Comparison of ENCODE assay signal across 15 cellular contexts in the genomic region with DNA sequence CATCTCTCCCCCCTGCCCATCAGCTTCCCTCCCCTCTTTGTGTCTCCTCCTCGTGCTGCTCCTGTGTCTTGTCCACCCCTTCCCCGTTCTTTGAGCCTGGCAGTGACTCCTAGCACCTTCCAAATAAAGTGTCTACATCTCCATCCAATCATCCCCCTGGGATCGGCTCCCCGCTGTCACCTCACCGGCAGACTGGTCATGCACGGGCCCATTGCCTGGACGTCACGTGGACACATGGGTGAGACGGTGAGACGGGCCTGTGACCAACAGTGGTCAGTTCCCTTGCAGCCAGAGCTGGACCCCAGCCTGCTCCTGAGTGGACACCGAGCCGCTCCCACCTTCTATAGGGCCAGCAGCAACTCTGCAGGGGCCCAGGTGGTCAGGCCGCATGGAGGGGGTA. TPM values are rescaled to one million over a fixed set of nuclear protein-coding genes. Genes with fewer than 3 reads are reported as not detected.
DNase-seq lines count a peak whose midpoint lies in the region; ATAC-seq and TF ChIP-seq lines count a peak whose summit lies in the region.
"Had no signal": no experiment of that assay in that cellular context is flagged by ENCODE, and none has a peak within 500 bp of the region (broad histone marks: within the 10 kb centered on the region; RNA-seq: fewer than 3 reads in every experiment).

No MANE protein-coding gene starts in this region.

- CTCF ChIA-PET in CD8-positive, alpha-beta memory T cell (lab: Charles Lee): interaction anchor here (0.5 to 1.0 kb wide), 2 partner anchors 27 to 101 kb away, joined by 3 to 6 read pairs; no protein-coding TSS in a partner anchor
- CTCF ChIA-PET in activated CD8-positive, alpha-beta T cell treated with anti-CD3 and anti-CD28 coated beads, Interleukin-2, amount 10 ng/mL, durations not matched to agents 7 days and 5 days (lab: Charles Lee): interaction anchor here (2.2 kb wide), 1 partner anchor 51 kb away, joined by 11 read pairs; no protein-coding TSS in a partner anchor

- DNase-seq in activated CD4-positive, alpha-beta T cell treated with anti-CD3 and anti-CD28 coated beads, Interleukin-2, amount 10 ng/mL, durations not matched to agents 24 days and 14 days: no peak
- DNase-seq in activated CD4-positive, alpha-beta T cell treated with anti-CD3 and anti-CD28 coated beads for 1 hour: no peak
- no peak for DNase-seq in CD8-positive, alpha-beta memory T cell
- DNase-seq in activated CD8-positive, alpha-beta T cell treated with anti-CD3 and anti-CD28 coated beads, Interleukin-2, amount 10 ng/mL, durations not matched to agents 7 days and 5 days: no peak
- DNase-seq in neuronal stem cell (ENCODE audit: low spot score): no peak
- DNase-seq in NCI-H446 (lab: John Stamatoyannopoulos, UW): no peak
- no peak for DNase-seq in brain microvascular endothelial cell
- DNase-seq: DMS53, NCI-H1417, NCI-H187 treated with DMSO at 0.1 percent for 48 hours, PC-9 had no signal

- peak overlapping the region; percentile 54 for H3K27ac Mint-ChIP-seq in activated CD4-positive, alpha-beta T cell treated with anti-CD3 and anti-CD28 coated beads, Interleukin-2, amount 10 ng/mL, durations not matched to agents 24 days and 14 days
- H3K27ac Mint-ChIP-seq in CD8-positive, alpha-beta memory T cell: peak overlapping the region in 6 of 8 donors; percentile 2 to 93 (median 26)
- H3K27ac Mint-ChIP-seq in activated CD8-positive, alpha-beta T cell treated with anti-CD3 and anti-CD28 coated beads, Interleukin-2, amount 10 ng/mL, durations not matched to agents 7 days and 5 days: peak overlapping the region; percentile 41

- H3K23ac ChIP-seq in neuronal stem cell (ENCODE audit: low read depth, low read length, poor library complexity): peak overlapping the region; percentile 90

- no peaks in the 10 kb centered on the region for H3K27me3 Mint-ChIP-seq in activated CD4-positive, alpha-beta T cell treated with anti-CD3 and anti-CD28 coated beads, Interleukin-2, amount 10 ng/mL, durations not matched to agents 24 days and 14 days
- H3K27me3 Mint-ChIP-seq in CD8-positive, alpha-beta memory T cell: no peaks in the 10 kb centered on the region
- no peaks in the 10 kb centered on the region for H3K27me3 Mint-ChIP-seq in activated CD8-positive, alpha-beta T cell treated with anti-CD3 and anti-CD28 coated beads, Interleukin-2, amount 10 ng/mL, durations not matched to agents 7 days and 5 days (ENCODE audit: low read depth)
- H3K27me3 Mint-ChIP-seq: IgD-negative memory B cell had no signal

- H3K4me3 ChIP-seq in CD8-positive, alpha-beta memory T cell (ENCODE audit: low read length): no peak overlapping the region
- H3K4me3 ChIP-seq in neuronal stem cell (ENCODE audit: low read length in 2 of 2) (no peak overlapping the region), brain microvascular endothelial cell (ENCODE audit: low read depth, low read length) (no peak overlapping the region)
- H3K4me3 ChIP-seq: HAP-1, PC-9 had no signal

- H3K9me3 Mint-ChIP-seq in activated CD4-positive, alpha-beta T cell treated with anti-CD3 and anti-CD28 coated beads, Interleukin-2, amount 10 ng/mL, durations not matched to agents 24 days and 14 days: peaks cover 8% of the 10 kb centered on the region
- H3K9me3 Mint-ChIP-seq in CD8-positive, alpha-beta memory T cell: peaks cover 0 to 7% (median 5%) of the 10 kb centered on the region in 5 donors
- H3K9me3 Mint-ChIP-seq in activated CD8-positive, alpha-beta T cell treated with anti-CD3 and anti-CD28 coated beads, Interleukin-2, amount 10 ng/mL, durations not matched to agents 7 days and 5 days (ENCODE audit: insufficient read depth): peaks cover 3% of the 10 kb centered on the region

- no peaks in the 10 kb centered on the region for H3K9me3 ChIP-seq in CD8-positive, alpha-beta memory T cell (ENCODE audit: low read length)
- H3K9me3 ChIP-seq in neuronal stem cell (replicated peaks in 1 of 2; ENCODE audit: control insufficient read depth in 2 of 2, insufficient read depth in 1 of 2, low read depth in 1 of 2, low read length in 2 of 2): peaks cover 7 to 31% of the 10 kb centered on the region in 2 donors

- H3K4me3 Mint-ChIP-seq in activated CD4-positive, alpha-beta T cell treated with anti-CD3 and anti-CD28 coated beads, Interleukin-2, amount 10 ng/mL, durations not matched to agents 24 days and 14 days: no peak overlapping the region
- H3K4me3 Mint-ChIP-seq in CD8-positive, alpha-beta memory T cell: no peak overlapping the region
- no peak overlapping the region for H3K4me3 Mint-ChIP-seq in activated CD8-positive, alpha-beta T cell treated with anti-CD3 and anti-CD28 coated beads, Interleukin-2, amount 10 ng/mL, durations not matched to agents 7 days and 5 days

- H3K36me3 Mint-ChIP-seq in activated CD4-positive, alpha-beta T cell treated with anti-CD3 and anti-CD28 coated beads, Interleukin-2, amount 10 ng/mL, durations not matched to agents 24 days and 14 days (ENCODE audit: low read depth): peaks cover 83% of the 10 kb centered on the region
- peaks cover 20 to 87% (median 30%) of the 10 kb centered on the region in 3 donors for H3K36me3 Mint-ChIP-seq in CD8-positive, alpha-beta memory T cell
- peaks cover 91% of the 10 kb centered on the region for H3K36me3 Mint-ChIP-seq in activated CD8-positive, alpha-beta T cell treated with anti-CD3 and anti-CD28 coated beads, Interleukin-2, amount 10 ng/mL, durations not matched to agents 7 days and 5 days (ENCODE audit: low read depth)

- H3K18ac ChIP-seq in neuronal stem cell (ENCODE audit: low read length): peak overlapping the region; percentile 58

- H3K27me3 ChIP-seq in CD8-positive, alpha-beta memory T cell (ENCODE audit: insufficient read depth, low read length, poor library complexity, severe bottlenecking): no peaks in the 10 kb centered on the region
- H3K27me3 ChIP-seq in neuronal stem cell (ENCODE audit: control insufficient read depth in 3 of 3, insufficient read depth in 3 of 3, low read depth in 1 of 3, low read length in 3 of 3) (no peaks in the 10 kb centered on the region), brain microvascular endothelial cell (replicated peaks) (no peaks in the 10 kb centered on the region)
- H3K27me3 ChIP-seq: BLaER1 treated with 17β-estradiol and CSF1 and Interleukin-3, amounts not matched to agents 10 nM and 100 nM had no signal

- no peak overlapping the region for H2BK120ac ChIP-seq in neuronal stem cell (ENCODE audit: low read depth, low read length)

- H4K91ac ChIP-seq in neuronal stem cell (ENCODE audit: low read depth, low read length, poor library complexity): peak overlapping the region; percentile 60

- peak overlapping the region; percentile 22 for H3K14ac ChIP-seq in neuronal stem cell (ENCODE audit: low read length)

- no peak overlapping the region for H2BK5ac ChIP-seq in neuronal stem cell (ENCODE audit: low read length)

- no peak for TF ChIP-seq CTCF in brain microvascular endothelial cell (IDR thresholded peaks at IDR 0.05; ENCODE audit: low read depth, low read length, missing control alignments)

- H3K4me2 ChIP-seq in neuronal stem cell (ENCODE audit: insufficient read depth, low read length, poor library complexity, severe bottlenecking): no peak overlapping the region
- H3K4me2 ChIP-seq: PC-9 had no signal

- no peak for ATAC-seq in activated CD8-positive, alpha-beta T cell treated with anti-CD3 and anti-CD28 coated beads, Interleukin-2, amount 10 ng/mL, durations not matched to agents 7 days and 5 days
- ATAC-seq in HG02571 (IDR thresholded peaks at IDR 0.05; ENCODE audit: unreplicated experiment): no peak

- peak overlapping the region; percentile 8 for H3K9ac ChIP-seq in neuronal stem cell (ENCODE audit: low read depth, low read length, poor library complexity)

- no peak overlapping the region for H3K4ac ChIP-seq in neuronal stem cell (ENCODE audit: low read length)

- H2AK5ac ChIP-seq in neuronal stem cell (ENCODE audit: low read depth, low read length): peak overlapping the region; percentile 32

- H4K8ac ChIP-seq in neuronal stem cell (ENCODE audit: low read depth, low read length): no peak overlapping the region

- in situ Hi-C loops in brain microvascular endothelial cell (cut with HindIII; ENCODE audit: low pct_ligation_motif_present, low sequenced_read_pairs): no loop called here

- POLR2A ChIA-PET in CD8-positive, alpha-beta memory T cell (lab: Charles Lee): no interaction called here
- POLR2A ChIA-PET in activated CD8-positive, alpha-beta T cell treated with anti-CD3 and anti-CD28 coated beads, Interleukin-2, amount 10 ng/mL, durations not matched to agents 7 days and 5 days (lab: Charles Lee): no interaction called here

- H3K4me1 ChIP-seq in CD8-positive, alpha-beta memory T cell (ENCODE audit: insufficient read depth, low read length): no peaks in the 10 kb centered on the region
- peaks cover 4 to 5% of the 10 kb centered on the region in 2 donors for H3K4me1 ChIP-seq in neuronal stem cell (ENCODE audit: control insufficient read depth in 2 of 2, insufficient read depth in 1 of 2, low read depth in 1 of 2, low read length in 2 of 2)
- H3K4me1 ChIP-seq: HAP-1 had no signal

- H3K36me3 ChIP-seq in CD8-positive, alpha-beta memory T cell (ENCODE audit: insufficient read depth, low read length): peaks cover 19% of the 10 kb centered on the region
- H3K36me3 ChIP-seq in neuronal stem cell (replicated peaks in 1 of 2; ENCODE audit: control insufficient read depth in 2 of 2, insufficient read depth in 2 of 2, low read length in 2 of 2): peaks cover 8 to 94% of the 10 kb centered on the region in 2 donors
- H3K36me3 ChIP-seq in brain microvascular endothelial cell (replicated peaks): peaks cover 46% of the 10 kb centered on the region
- H3K36me3 ChIP-seq: HAP-1 had no signal

- no peak overlapping the region for H3K27ac ChIP-seq in CD8-positive, alpha-beta memory T cell (ENCODE audit: low read depth, low read length)
- H3K27ac ChIP-seq in neuronal stem cell (replicated peaks; ENCODE audit: low read length) (no peak overlapping the region), brain microvascular endothelial cell (no peak overlapping the region)
- H3K27ac ChIP-seq: PC-9 had no signal

- no peak overlapping the region for H2BK15ac ChIP-seq in neuronal stem cell (ENCODE audit: low read length)

- no CpG with 5 or more reads among the region's 13 CpGs for WGBS in neuronal stem cell (ENCODE audit: extremely low coverage in 2 of 2, insufficient read length in 2 of 2, insufficient replicate concordance in 1 of 2), 2 donors

- peaks cover 44% of the 10 kb centered on the region for H3K4me1 Mint-ChIP-seq in activated CD4-positive, alpha-beta T cell treated with anti-CD3 and anti-CD28 coated beads, Interleukin-2, amount 10 ng/mL, durations not matched to agents 24 days and 14 days
- peaks cover 42 to 83% (median 80%) of the 10 kb centered on the region in 3 donors for H3K4me1 Mint-ChIP-seq in CD8-positive, alpha-beta memory T cell
- H3K4me1 Mint-ChIP-seq in activated CD8-positive, alpha-beta T cell treated with anti-CD3 and anti-CD28 coated beads, Interleukin-2, amount 10 ng/mL, durations not matched to agents 7 days and 5 days (ENCODE audit: low read depth): peaks cover 73% of the 10 kb centered on the region

- H2AFZ ChIP-seq in neuronal stem cell (ENCODE audit: low read length): no peak overlapping the region
- H2AFZ ChIP-seq: PC-9 had no signal

- peaks cover 10% of the 10 kb centered on the region for H3K79me1 ChIP-seq in neuronal stem cell (ENCODE audit: low read depth, low read length)

- intact Hi-C loops in activated CD4-positive, alpha-beta T cell treated with anti-CD3 and anti-CD28 coated beads, Interleukin-2, amount 10 ng/mL, durations not matched to agents 24 days and 14 days (cut with micrococcal nuclease): no loop called here

- no peak overlapping the region for H2BK12ac ChIP-seq in neuronal stem cell (ENCODE audit: low read length)

RNA-seq across cellular contexts. Expression of a gene that starts 46.4 kb away (rescaled TPM):
- total RNA-seq in activated CD4-positive, alpha-beta T cell treated with anti-CD3 and anti-CD28 coated beads, Interleukin-2, amount 10 ng/mL, durations not matched to agents 24 days and 14 days: 470 and 474 TPM in 2 replicates
- 100 to 1,000 TPM; 373 to 388 TPM for total RNA-seq in CD8-positive, alpha-beta memory T cell
- 653 TPM for polyA plus RNA-seq in CD8-positive, alpha-beta memory T cell
- 100 to 1,000 TPM; 837 to 887 TPM for total RNA-seq in activated CD8-positive, alpha-beta T cell treated with anti-CD3 and anti-CD28 coated beads, Interleukin-2, amount 10 ng/mL, durations not matched to agents 7 days and 5 days
- polyA plus RNA-seq in neuronal stem cell (2013, experiment 1 of 2): 222 TPM
- 221 TPM for polyA plus RNA-seq in neuronal stem cell (2013, experiment 2 of 2)
